ENCODE assay signal across 1 cellular context in the genomic region with DNA sequence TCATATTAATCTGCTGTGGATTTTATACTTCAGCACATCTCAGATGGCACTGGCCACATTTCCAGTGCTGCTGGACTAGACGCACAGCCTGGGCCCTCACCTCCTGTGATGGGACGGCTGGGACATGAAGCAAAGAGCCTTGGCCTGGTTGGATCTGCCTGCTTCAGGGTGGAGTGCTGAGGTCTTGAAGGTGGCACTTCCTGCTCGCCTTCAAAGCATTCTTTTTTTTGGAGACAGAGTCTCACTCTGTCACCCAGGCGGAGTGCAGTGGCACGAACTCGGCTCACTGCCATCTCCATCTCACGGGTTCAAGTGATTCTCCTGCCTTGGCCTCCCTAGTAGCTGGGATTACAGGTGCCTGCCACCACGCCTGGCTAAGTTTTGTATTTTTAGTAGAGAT.
TF ChIP-seq lines count a peak whose summit lies in the region.

No MANE protein-coding gene starts in this region.

TF ChIP-seq in GM23338, 12 proteins besides CTCF, POLR2A, EP300 and RAD21 (continued from another document):
- TF ChIP-seq ZNF462 (CRISPR knock-in tag; IDR thresholded peaks at IDR 0.05) (no peak), ZNF331 (CRISPR knock-in tag; IDR thresholded peaks at IDR 0.05; ENCODE audit: low read depth) (no peak), STAT1 (IDR thresholded peaks at IDR 0.05; ENCODE audit: unreplicated experiment) (no peak)
